9 cellular contexts compared by ENCODE assay signal in genomic region chr3:118772036-118773030, GRCh38.
A peak's percentile ranks its signal among the peaks of the same experiment; 100 is the strongest.
DNase-seq lines count a peak whose midpoint lies in the region; ATAC-seq, FAIRE-seq and TF ChIP-seq lines count a peak whose summit lies in the region.
"Had no signal": no experiment of that assay in that cellular context is flagged by ENCODE, and none has a peak within 500 bp of the region (broad histone marks: within the 10 kb centered on the region; RNA-seq: fewer than 3 reads in every experiment).

No MANE protein-coding gene starts in this region.

- no peak overlapping the region for H2AK5ac ChIP-seq in H1 (ENCODE audit: low read depth, low read length)

- H3K27ac ChIP-seq in H1 (ENCODE audit: low read depth, low read length) = no peak overlapping the region; the same call in 1 of the 2 replicates

- no peak overlapping the region for H2BK120ac ChIP-seq in H1 (replicated peaks; ENCODE audit: low read depth, low read length)

- no peak overlapping the region for H3K9ac ChIP-seq in H1 (replicated peaks in 1 of 4; ENCODE audit: extremely low read depth in 1 of 4, low read depth in 3 of 4, low read length in 3 of 4)

- no peaks in the 10 kb centered on the region for H3K79me1 ChIP-seq in H1 (ENCODE audit: low read depth, low read length)

- no peaks in the 10 kb centered on the region for H4K20me1 ChIP-seq in H1 (replicated peaks in 1 of 2; ENCODE audit: control insufficient read depth in 1 of 2, insufficient read depth in 2 of 2, low read length in 2 of 2)

- ATAC-seq in GM21528 (IDR thresholded peaks at IDR 0.05; ENCODE audit: low FRiP score, unreplicated experiment) = peak; percentile 97
- ATAC-seq in HG03571 (IDR thresholded peaks at IDR 0.05; ENCODE audit: unreplicated experiment) = peak; percentile 97

- no peaks in the 10 kb centered on the region for H3K36me3 ChIP-seq in H1 (ENCODE audit: control insufficient read depth in 2 of 4, insufficient read depth in 4 of 4, low read length in 3 of 4)

- POLR2A ChIA-PET in H1 (lab: Charles Lee; ENCODE audit: partially characterized antibody) = no interaction called here

- H3K18ac ChIP-seq in H1 (ENCODE audit: extremely low read depth, low read length) = no peak overlapping the region

- H4K8ac ChIP-seq in H1 (ENCODE audit: extremely low read depth, insufficient read depth, low read length) = no peak overlapping the region

- TF ChIP-seq CTCF in H1 (IDR thresholded peaks at IDR 0.05; ENCODE audit: control extremely low read depth in 1 of 3, insufficient read depth in 1 of 3, low read depth in 1 of 3, low read length in 3 of 3) = no peak

- no peak overlapping the region for H2BK5ac ChIP-seq in H1 (ENCODE audit: low read depth, low read length)

- no peak overlapping the region for H3K56ac ChIP-seq in H1 (replicated peaks; ENCODE audit: insufficient read length, low read depth, low read length)

- H2BK15ac ChIP-seq in H1 (ENCODE audit: low read length) = no peak overlapping the region

- no peak overlapping the region for H4K91ac ChIP-seq in H1 (replicated peaks; ENCODE audit: insufficient read length, low read length)

- H2BK20ac ChIP-seq in H1 (ENCODE audit: low read length) = no peak overlapping the region

- TF ChIP-seq RAD21 in H1 (IDR thresholded peaks at IDR 0.05 in 1 of 2, conservative IDR thresholded peaks at IDR 0.05 in 1 of 2; ENCODE audit: low read depth in 2 of 2, low read length in 2 of 2) = no peak

- TF ChIP-seq EP300 in H1 (IDR thresholded peaks at IDR 0.05; ENCODE audit: borderline replicate concordance in 1 of 2, low read depth in 2 of 2, low read length in 2 of 2) = no peak

- DNase-seq in GM12892 (ENCODE audit: insufficient read length) = no peak
- DNase-seq in H1 (ENCODE audit: low read depth in 1 of 2, low spot score in 2 of 2) = no peak
- DNase-seq in DMS153 treated with DMSO at 0.1 percent for 48 hours (lab: John Stamatoyannopoulos, UW; ENCODE audit: unreplicated experiment) = no peak
- no peak for DNase-seq in glomerular visceral epithelial cell (ENCODE audit: extremely low spot score)
- DNase-seq in NCI-H2227 treated with DMSO at 0.1 percent for 48 hours (lab: John Stamatoyannopoulos, UW) = no peak
- DNase-seq in GM19239 (ENCODE audit: insufficient read length, low spot score) = no peak
- DNase-seq: activated naive CD4-positive, alpha-beta T cell treated with Interleukin-2 at 50 U/mL for 16 hours had no signal

- H3K27me3 ChIP-seq in H1 (replicated peaks in 1 of 4; ENCODE audit: control insufficient read depth in 3 of 4, extremely low read depth in 1 of 4, insufficient read depth in 3 of 4, low read length in 3 of 4) = no peaks in the 10 kb centered on the region

- H3K4me1 ChIP-seq in H1 (replicated peaks in 1 of 4; ENCODE audit: control insufficient read depth in 3 of 4, insufficient read depth in 4 of 4, low read length in 3 of 4) = peaks cover 0 to 9% (median 5%) of the 10 kb centered on the region in 4 experiments; a peak in 2 of 7 replicates

- peak overlapping the region in 1 of 2 experiments; percentile 12; a peak in 1 of 4 replicates for H3K4me2 ChIP-seq in H1 (ENCODE audit: insufficient read depth in 1 of 2, low read depth in 2 of 2, low read length in 2 of 2)

- TF ChIP-seq POLR2A in GM12892 (IDR thresholded peaks at IDR 0.05; ENCODE audit: low read depth, low read length) = no peak
- TF ChIP-seq POLR2A in H1 (IDR thresholded peaks at IDR 0.05; ENCODE audit: control extremely low read depth in 1 of 2, low read depth in 2 of 2, low read length in 2 of 2) = no peak

- H3K14ac ChIP-seq in H1 (ENCODE audit: insufficient read length) = no peak overlapping the region

- no peak overlapping the region for H3K23ac ChIP-seq in H1 (ENCODE audit: insufficient read length)

- H3K4ac ChIP-seq in H1 (replicated peaks; ENCODE audit: insufficient read length, low read depth, low read length) = no peak overlapping the region

- CTCF ChIA-PET in H1 (lab: Charles Lee; ENCODE audit: partially characterized antibody) = interaction anchor here (0.9 to 1.6 kb wide), 4 partner anchors 11 to 37 kb away, joined by 3 to 9 read pairs (median 3); no protein-coding TSS in a partner anchor

- H3K4me3 ChIP-seq in H1 (ENCODE audit: extremely low read depth in 1 of 4, insufficient read depth in 2 of 4, low read depth in 3 of 4, low read length in 4 of 4) = no peak overlapping the region

- no peak overlapping the region for H4K5ac ChIP-seq in H1 (ENCODE audit: insufficient read length, low read depth, low read length)

- 95% methylated on average over 2 of the region's 2 CpGs; no CpG with 5 or more reads in 1 of the 2 experiments for WGBS in H1 (ENCODE audit: extremely low coverage in 1 of 2, insufficient coverage in 1 of 2, insufficient read length in 1 of 2, insufficient replicate concordance in 2 of 2, low coverage in 1 of 2, low lambda C conversion rate in 2 of 2, missing lambda C conversion rate in 1 of 2), 2 experiments

- peak overlapping the region; percentile 36; the same call in 1 of the 2 replicates for H2AFZ ChIP-seq in H1 (ENCODE audit: low read length)

- no peaks in the 10 kb centered on the region for H3K9me3 ChIP-seq in H1 (ENCODE audit: insufficient read depth in 2 of 2, low read depth in 1 of 2, low read length in 1 of 2)

- FAIRE-seq in GM12892 (lab: Jason Lieb, UNC) = peak; percentile 57
- no peak for FAIRE-seq in H1 (lab: Jason Lieb, UNC)
- no peak for FAIRE-seq in GM19239 (lab: Jason Lieb, UNC)

- H2BK12ac ChIP-seq in H1 (ENCODE audit: low read depth, low read length) = no peak overlapping the region

- H3K23me2 ChIP-seq in H1 (ENCODE audit: low read depth, low read length) = no peaks in the 10 kb centered on the region; the same call in 1 of the 2 replicates

- H3K79me2 ChIP-seq in H1 (ENCODE audit: control insufficient read depth in 1 of 2, insufficient read depth in 2 of 2, low read length in 2 of 2) = no peaks in the 10 kb centered on the region

TF ChIP-seq in H1, 55 proteins besides CTCF, POLR2A, EP300 and RAD21:
- TF ChIP-seq CBX5 (IDR thresholded peaks at IDR 0.05; ENCODE audit: low read depth, low read length) = no peak
- TF ChIP-seq SUZ12 (IDR thresholded peaks at IDR 0.05; ENCODE audit: low read length) = no peak
- peak; percentile 52; the same call in 1 of the 2 replicates for TF ChIP-seq JUND (IDR thresholded peaks at IDR 0.05; ENCODE audit: low read length)
TF ChIP-seq in H1: peak in this region for 1.
